ENCODE assay signal across 1 cellular context in genomic region chr1:115134850-115135484, GRCh38.
A peak's percentile ranks its signal among the peaks of the same experiment; 100 is the strongest.
TF ChIP-seq lines count a peak whose summit lies in the region.

No MANE protein-coding gene starts in this region.

TF ChIP-seq in SK-N-SH, 30 proteins besides CTCF, POLR2A, EP300 and RAD21 (continued from another document):
- TF ChIP-seq GATA2 (CRISPR knock-in tag; IDR thresholded peaks at IDR 0.05) (no peak), JUND (IDR thresholded peaks at IDR 0.05) (peak; percentile 38; the same call in 1 of the 2 replicates), NFIC (IDR thresholded peaks at IDR 0.05; ENCODE audit: borderline replicate concordance) (peak; percentile 52)
